Comparison of ENCODE assay signal across 1 cellular context in the genomic region with DNA sequence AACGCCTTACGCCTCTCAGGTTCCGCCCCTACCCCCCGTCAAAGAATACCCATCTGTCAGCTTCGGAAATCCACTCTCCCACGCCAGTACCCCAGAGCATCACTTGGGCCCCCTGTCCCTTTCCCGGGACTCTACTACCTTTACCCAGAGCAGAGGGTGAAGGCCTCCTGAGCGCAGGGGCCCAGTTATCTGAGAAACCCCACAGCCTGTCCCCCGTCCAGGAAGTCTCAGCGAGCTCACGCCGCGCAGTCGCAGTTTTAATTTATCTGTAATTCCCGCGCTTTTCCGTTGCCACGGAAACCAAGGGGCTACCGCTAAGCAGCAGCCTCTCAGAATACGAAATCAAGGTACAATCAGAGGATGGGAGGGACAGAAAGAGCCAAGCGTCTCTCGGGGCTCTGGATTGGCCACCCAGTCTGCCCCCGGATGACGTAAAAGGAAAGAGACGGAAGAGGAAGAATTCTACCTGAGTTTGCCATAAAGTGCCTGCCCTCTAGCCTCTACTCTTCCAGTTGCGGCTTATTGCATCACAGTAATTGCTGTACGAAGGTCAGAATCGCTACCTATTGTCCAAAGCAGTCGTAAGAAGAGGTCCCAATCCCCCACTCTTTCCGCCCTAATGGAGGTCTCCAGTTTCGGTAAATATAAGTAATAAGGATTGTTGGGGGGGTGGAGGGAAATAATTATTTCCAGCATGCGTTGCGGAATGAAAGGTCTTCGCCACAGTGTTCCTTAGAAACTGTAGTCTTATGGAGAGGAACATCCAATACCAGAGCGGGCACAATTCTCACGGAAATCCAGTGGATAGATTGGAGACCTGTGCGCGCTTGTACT.
TF ChIP-seq lines count a peak whose summit lies in the region.

A gene (minus strand): TSS at position 232 of the 834 bp plus-strand sequence. CDS start 1,268 bp downstream, outside the sequence.

TF ChIP-seq in HepG2, 621 proteins besides CTCF, POLR2A, EP300 and RAD21 (continued from another document and continues in another):
- TF ChIP-seq, protein P1, sequence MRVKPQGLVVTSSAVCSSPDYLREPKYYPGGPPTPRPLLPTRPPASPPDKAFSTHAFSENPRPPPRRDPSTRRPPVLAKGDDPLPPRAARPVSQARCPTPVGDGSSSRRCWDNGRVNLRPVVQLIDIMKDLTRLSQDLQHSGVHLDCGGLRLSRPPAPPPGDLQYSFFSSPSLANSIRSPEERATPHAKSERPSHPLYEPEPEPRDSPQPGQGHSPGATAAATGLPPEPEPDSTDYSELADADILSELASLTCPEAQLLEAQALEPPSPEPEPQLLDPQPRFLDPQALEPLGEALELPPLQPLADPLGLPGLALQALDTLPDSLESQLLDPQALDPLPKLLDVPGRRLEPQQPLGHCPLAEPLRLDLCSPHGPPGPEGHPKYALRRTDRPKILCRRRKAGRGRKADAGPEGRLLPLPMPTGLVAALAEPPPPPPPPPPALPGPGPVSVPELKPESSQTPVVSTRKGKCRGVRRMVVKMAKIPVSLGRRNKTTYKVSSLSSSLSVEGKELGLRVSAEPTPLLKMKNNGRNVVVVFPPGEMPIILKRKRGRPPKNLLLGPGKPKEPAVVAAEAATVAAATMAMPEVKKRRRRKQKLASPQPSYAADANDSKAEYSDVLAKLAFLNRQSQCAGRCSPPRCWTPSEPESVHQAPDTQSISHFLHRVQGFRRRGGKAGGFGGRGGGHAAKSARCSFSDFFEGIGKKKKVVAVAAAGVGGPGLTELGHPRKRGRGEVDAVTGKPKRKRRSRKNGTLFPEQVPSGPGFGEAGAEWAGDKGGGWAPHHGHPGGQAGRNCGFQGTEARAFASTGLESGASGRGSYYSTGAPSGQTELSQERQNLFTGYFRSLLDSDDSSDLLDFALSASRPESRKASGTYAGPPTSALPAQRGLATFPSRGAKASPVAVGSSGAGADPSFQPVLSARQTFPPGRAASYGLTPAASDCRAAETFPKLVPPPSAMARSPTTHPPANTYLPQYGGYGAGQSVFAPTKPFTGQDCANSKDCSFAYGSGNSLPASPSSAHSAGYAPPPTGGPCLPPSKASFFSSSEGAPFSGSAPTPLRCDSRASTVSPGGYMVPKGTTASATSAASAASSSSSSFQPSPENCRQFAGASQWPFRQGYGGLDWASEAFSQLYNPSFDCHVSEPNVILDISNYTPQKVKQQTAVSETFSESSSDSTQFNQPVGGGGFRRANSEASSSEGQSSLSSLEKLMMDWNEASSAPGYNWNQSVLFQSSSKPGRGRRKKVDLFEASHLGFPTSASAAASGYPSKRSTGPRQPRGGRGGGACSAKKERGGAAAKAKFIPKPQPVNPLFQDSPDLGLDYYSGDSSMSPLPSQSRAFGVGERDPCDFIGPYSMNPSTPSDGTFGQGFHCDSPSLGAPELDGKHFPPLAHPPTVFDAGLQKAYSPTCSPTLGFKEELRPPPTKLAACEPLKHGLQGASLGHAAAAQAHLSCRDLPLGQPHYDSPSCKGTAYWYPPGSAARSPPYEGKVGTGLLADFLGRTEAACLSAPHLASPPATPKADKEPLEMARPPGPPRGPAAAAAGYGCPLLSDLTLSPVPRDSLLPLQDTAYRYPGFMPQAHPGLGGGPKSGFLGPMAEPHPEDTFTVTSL (CRISPR knock-in tag; IDR thresholded peaks at IDR 0.05; ENCODE audit: borderline replicate concordance) = no peak
- TF ChIP-seq ZNF264 (CRISPR knock-in tag; IDR thresholded peaks at IDR 0.05) (0 out of 2 replicates have a peak, but pooled peaks have one; percentile 39), SMYD3 (CRISPR knock-in tag; IDR thresholded peaks at IDR 0.05) (0 out of 2 replicates have a peak, but pooled peaks have one; percentile 27), NFYC (CRISPR knock-in tag; IDR thresholded peaks at IDR 0.05) (peak; percentile 95), ZNF558 (CRISPR knock-in tag; IDR thresholded peaks at IDR 0.05; ENCODE audit: borderline replicate concordance) (peak; percentile 81; the same call in 1 of the 2 replicates), ZNF124 (CRISPR knock-in tag; IDR thresholded peaks at IDR 0.05) (peak; percentile 65; the same call in 1 of the 2 replicates), SP4 (CRISPR knock-in tag; IDR thresholded peaks at IDR 0.05) (peak; percentile 94), ZBTB38 (CRISPR knock-in tag; IDR thresholded peaks at IDR 0.05) (no peak; the same call in 1 of the 2 replicates), ZNF788 (CRISPR knock-in tag; IDR thresholded peaks at IDR 0.05; ENCODE audit: borderline replicate concordance) (no peak), ZNF30 (CRISPR knock-in tag; IDR thresholded peaks at IDR 0.05) (no peak), ZNF547 (CRISPR knock-in tag; IDR thresholded peaks at IDR 0.05) (no peak; the same call in 1 of the 2 replicates), SCMH1 (CRISPR knock-in tag; IDR thresholded peaks at IDR 0.05; ENCODE audit: borderline replicate concordance) (no peak), NCOR1 (IDR thresholded peaks at IDR 0.05; ENCODE audit: borderline replicate concordance, low read length) (peak; percentile 75), SKI (IDR thresholded peaks at IDR 0.05; ENCODE audit: partially characterized antibody) (peak; percentile 30), ZNF570 (CRISPR knock-in tag; IDR thresholded peaks at IDR 0.05; ENCODE audit: borderline replicate concordance) (no peak), ZNF569 (CRISPR knock-in tag; IDR thresholded peaks at IDR 0.05; ENCODE audit: borderline replicate concordance) (no peak), EHMT2 (IDR thresholded peaks at IDR 0.05; ENCODE audit: borderline replicate concordance, low read depth, low read length) (no peak; the same call in 1 of the 2 replicates), TP53 (CRISPR knock-in tag; conservative IDR thresholded peaks at IDR 0.05) (no peak), SMAD3 (CRISPR knock-in tag; IDR thresholded peaks at IDR 0.05) (peak; percentile 89), KLF13 (CRISPR knock-in tag; IDR thresholded peaks at IDR 0.05) (no peak), CREB1 (IDR thresholded peaks at IDR 0.05) (peak; percentile 98), CREB1 (CRISPR knock-in tag; IDR thresholded peaks at IDR 0.05) (peak; percentile 100), ZNF354B (CRISPR knock-in tag; IDR thresholded peaks at IDR 0.05) (no peak), TOE1 (CRISPR knock-in tag; IDR thresholded peaks at IDR 0.05) (peak; percentile 62; the same call in 1 of the 2 replicates), ERF (CRISPR knock-in tag; IDR thresholded peaks at IDR 0.05) (peak; percentile 69), REL (CRISPR knock-in tag; conservative IDR thresholded peaks at IDR 0.05) (no peak; the same call in 1 of the 2 replicates)
- TF ChIP-seq, protein P2, sequence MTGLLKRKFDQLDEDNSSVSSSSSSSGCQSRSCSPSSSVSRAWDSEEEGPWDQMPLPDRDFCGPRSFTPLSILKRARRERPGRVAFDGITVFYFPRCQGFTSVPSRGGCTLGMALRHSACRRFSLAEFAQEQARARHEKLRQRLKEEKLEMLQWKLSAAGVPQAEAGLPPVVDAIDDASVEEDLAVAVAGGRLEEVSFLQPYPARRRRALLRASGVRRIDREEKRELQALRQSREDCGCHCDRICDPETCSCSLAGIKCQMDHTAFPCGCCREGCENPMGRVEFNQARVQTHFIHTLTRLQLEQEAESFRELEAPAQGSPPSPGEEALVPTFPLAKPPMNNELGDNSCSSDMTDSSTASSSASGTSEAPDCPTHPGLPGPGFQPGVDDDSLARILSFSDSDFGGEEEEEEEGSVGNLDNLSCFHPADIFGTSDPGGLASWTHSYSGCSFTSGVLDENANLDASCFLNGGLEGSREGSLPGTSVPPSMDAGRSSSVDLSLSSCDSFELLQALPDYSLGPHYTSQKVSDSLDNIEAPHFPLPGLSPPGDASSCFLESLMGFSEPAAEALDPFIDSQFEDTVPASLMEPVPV (CRISPR knock-in tag; IDR thresholded peaks at IDR 0.05) = 0 out of 2 replicates have a peak, but pooled peaks have one; percentile 63
- TF ChIP-seq, protein P3, sequence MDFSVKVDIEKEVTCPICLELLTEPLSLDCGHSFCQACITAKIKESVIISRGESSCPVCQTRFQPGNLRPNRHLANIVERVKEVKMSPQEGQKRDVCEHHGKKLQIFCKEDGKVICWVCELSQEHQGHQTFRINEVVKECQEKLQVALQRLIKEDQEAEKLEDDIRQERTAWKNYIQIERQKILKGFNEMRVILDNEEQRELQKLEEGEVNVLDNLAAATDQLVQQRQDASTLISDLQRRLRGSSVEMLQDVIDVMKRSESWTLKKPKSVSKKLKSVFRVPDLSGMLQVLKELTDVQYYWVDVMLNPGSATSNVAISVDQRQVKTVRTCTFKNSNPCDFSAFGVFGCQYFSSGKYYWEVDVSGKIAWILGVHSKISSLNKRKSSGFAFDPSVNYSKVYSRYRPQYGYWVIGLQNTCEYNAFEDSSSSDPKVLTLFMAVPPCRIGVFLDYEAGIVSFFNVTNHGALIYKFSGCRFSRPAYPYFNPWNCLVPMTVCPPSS (IDR thresholded peaks at IDR 0.05) = no peak
- TF ChIP-seq, protein P4, sequence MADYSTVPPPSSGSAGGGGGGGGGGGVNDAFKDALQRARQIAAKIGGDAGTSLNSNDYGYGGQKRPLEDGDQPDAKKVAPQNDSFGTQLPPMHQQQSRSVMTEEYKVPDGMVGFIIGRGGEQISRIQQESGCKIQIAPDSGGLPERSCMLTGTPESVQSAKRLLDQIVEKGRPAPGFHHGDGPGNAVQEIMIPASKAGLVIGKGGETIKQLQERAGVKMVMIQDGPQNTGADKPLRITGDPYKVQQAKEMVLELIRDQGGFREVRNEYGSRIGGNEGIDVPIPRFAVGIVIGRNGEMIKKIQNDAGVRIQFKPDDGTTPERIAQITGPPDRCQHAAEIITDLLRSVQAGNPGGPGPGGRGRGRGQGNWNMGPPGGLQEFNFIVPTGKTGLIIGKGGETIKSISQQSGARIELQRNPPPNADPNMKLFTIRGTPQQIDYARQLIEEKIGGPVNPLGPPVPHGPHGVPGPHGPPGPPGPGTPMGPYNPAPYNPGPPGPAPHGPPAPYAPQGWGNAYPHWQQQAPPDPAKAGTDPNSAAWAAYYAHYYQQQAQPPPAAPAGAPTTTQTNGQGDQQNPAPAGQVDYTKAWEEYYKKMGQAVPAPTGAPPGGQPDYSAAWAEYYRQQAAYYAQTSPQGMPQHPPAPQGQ (CRISPR knock-in tag; IDR thresholded peaks at IDR 0.05; ENCODE audit: borderline replicate concordance) = no peak
- TF ChIP-seq, protein P5, sequence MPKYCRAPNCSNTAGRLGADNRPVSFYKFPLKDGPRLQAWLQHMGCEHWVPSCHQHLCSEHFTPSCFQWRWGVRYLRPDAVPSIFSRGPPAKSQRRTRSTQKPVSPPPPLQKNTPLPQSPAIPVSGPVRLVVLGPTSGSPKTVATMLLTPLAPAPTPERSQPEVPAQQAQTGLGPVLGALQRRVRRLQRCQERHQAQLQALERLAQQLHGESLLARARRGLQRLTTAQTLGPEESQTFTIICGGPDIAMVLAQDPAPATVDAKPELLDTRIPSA (CRISPR knock-in tag; IDR thresholded peaks at IDR 0.05; ENCODE audit: borderline replicate concordance) = no peak
- TF ChIP-seq, protein P6, sequence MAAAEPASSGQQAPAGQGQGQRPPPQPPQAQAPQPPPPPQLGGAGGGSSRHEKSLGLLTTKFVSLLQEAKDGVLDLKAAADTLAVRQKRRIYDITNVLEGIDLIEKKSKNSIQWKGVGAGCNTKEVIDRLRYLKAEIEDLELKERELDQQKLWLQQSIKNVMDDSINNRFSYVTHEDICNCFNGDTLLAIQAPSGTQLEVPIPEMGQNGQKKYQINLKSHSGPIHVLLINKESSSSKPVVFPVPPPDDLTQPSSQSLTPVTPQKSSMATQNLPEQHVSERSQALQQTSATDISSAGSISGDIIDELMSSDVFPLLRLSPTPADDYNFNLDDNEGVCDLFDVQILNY (CRISPR knock-in tag; conservative IDR thresholded peaks at IDR 0.05) = peak; percentile 92
- TF ChIP-seq, protein P7, sequence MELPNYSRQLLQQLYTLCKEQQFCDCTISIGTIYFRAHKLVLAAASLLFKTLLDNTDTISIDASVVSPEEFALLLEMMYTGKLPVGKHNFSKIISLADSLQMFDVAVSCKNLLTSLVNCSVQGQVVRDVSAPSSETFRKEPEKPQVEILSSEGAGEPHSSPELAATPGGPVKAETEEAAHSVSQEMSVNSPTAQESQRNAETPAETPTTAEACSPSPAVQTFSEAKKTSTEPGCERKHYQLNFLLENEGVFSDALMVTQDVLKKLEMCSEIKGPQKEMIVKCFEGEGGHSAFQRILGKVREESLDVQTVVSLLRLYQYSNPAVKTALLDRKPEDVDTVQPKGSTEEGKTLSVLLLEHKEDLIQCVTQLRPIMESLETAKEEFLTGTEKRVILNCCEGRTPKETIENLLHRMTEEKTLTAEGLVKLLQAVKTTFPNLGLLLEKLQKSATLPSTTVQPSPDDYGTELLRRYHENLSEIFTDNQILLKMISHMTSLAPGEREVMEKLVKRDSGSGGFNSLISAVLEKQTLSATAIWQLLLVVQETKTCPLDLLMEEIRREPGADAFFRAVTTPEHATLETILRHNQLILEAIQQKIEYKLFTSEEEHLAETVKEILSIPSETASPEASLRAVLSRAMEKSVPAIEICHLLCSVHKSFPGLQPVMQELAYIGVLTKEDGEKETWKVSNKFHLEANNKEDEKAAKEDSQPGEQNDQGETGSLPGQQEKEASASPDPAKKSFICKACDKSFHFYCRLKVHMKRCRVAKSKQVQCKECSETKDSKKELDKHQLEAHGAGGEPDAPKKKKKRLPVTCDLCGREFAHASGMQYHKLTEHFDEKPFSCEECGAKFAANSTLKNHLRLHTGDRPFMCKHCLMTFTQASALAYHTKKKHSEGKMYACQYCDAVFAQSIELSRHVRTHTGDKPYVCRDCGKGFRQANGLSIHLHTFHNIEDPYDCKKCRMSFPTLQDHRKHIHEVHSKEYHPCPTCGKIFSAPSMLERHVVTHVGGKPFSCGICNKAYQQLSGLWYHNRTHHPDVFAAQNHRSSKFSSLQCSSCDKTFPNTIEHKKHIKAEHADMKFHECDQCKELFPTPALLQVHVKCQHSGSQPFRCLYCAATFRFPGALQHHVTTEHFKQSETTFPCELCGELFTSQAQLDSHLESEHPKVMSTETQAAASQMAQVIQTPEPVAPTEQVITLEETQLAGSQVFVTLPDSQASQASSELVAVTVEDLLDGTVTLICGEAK (IDR thresholded peaks at IDR 0.05) = peak; percentile 19; the same call in 1 of the 2 replicates
- TF ChIP-seq, protein P7 (CRISPR knock-in tag; IDR thresholded peaks at IDR 0.05) = no peak; the same call in 1 of the 2 replicates
